9 cellular contexts compared by ENCODE assay signal in the genomic region with DNA sequence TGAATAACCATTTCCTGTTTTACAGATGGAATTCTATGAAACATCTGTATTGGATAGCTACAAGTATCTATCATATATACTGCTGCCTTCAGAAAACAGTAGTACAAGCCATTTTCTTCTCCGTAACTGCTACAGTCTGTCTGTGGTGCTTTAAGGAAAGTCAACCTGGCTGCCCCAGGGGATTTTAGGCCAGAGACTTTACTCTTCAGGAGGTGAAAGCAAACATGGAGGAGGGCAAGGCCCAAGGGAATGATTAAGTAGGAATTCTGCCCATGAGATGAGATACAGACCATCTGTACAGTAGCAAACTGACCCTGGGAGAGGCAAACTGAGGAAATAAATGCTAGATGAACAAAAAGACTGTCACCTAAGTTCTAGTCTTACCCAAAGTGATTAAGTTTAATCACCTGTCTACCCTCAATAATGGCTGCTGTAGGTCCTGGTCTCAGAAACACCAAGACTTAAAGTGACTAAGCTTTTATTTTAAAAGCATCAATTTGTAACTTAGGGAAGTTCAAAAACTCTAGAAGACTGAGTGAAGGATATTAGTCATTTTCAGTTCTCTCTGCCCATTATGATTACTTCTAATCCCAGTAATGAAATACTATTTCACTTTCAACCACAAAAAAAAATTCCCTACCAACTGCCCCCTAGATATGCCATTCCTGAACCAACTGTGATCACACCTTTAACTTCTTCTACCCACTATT. TPM values are rescaled to one million over a fixed set of nuclear protein-coding genes. Genes with fewer than 3 reads are reported as not detected.
A peak's percentile ranks its signal among the peaks of the same experiment; 100 is the strongest.
DNase-seq lines count a peak whose midpoint lies in the region; ATAC-seq and TF ChIP-seq lines count a peak whose summit lies in the region.
"Had no signal": no experiment of that assay in that cellular context is flagged by ENCODE, and none has a peak within 500 bp of the region (broad histone marks: within the 10 kb centered on the region; RNA-seq: fewer than 3 reads in every experiment).

No MANE protein-coding gene starts in this region.

- no peak for TF ChIP-seq POLR2A in GM18505 (IDR thresholded peaks at IDR 0.05; ENCODE audit: borderline replicate concordance, extremely low read depth, insufficient read depth, insufficient read length)

- peak; percentile 82 for ATAC-seq in GM18505 (IDR thresholded peaks at IDR 0.05; ENCODE audit: unreplicated experiment)
- ATAC-seq in GM21717 (IDR thresholded peaks at IDR 0.05; ENCODE audit: unreplicated experiment): peak; percentile 84

- peak; percentile 55 for DNase-seq in LHCN-M2 (ENCODE audit: low read depth)
- DNase-seq in kidney tubule cell (ENCODE audit: low spot score): peak; percentile 64
- no peak for DNase-seq in effector CD8-positive, alpha-beta T cell (lab: John Stamatoyannopoulos, UW)
- DNase-seq in caudate nucleus (lab: John Stamatoyannopoulos, UW): no peak
- DNase-seq in H4 (ENCODE audit: low spot score): no peak
- DNase-seq in activated CD4-positive, CD25-positive, alpha-beta regulatory T cell treated with anti-CD3 and anti-CD28 coated beads, Interleukin-2, amount 50 U/mL, for 72 hours: no peak
- DNase-seq: lower lobe of right lung had no signal

- H3K27ac ChIP-seq in caudate nucleus (ENCODE audit: low read depth, low read length): no peak overlapping the region
- H3K27ac ChIP-seq: lower lobe of right lung had no signal

RNA-seq across cellular contexts. Expression of gene MBD2, which starts 14.8 kb away (rescaled TPM):
- 24.9 and 28.5 TPM in 2 replicates for total RNA-seq in LHCN-M2 (2014; rRNA removed)
- polyA plus RNA-seq in LHCN-M2 (2012): 28.6 TPM
- 25.0 and 494 TPM in 2 replicates for total RNA-seq in H4 (2014; rRNA removed; shearing (Covaris generic))

RNA-seq across cellular contexts. Expression of gene POLI, which starts 59.7 kb away (rescaled TPM):
- 18.8 and 21.2 TPM in 2 replicates for total RNA-seq in LHCN-M2 (2014; rRNA removed)
- polyA plus RNA-seq in LHCN-M2 (2012): 5.5 TPM
- 10.1 and 26.1 TPM in 2 replicates for total RNA-seq in H4 (2014; rRNA removed; shearing (Covaris generic))

Comparison
In these comparisons a context has a peak if more than half of its experiments do, and no peak if none do; other contexts are left out.
1. DNase-seq: peak in LHCN-M2 (single experiment) and kidney tubule cell (single experiment); none in effector CD8-positive, alpha-beta T cell (single experiment), caudate nucleus (0 of 61), H4 (single experiment) and activated CD4-positive, CD25-positive, alpha-beta regulatory T cell treated with anti-CD3 and anti-CD28 coated beads, Interleukin-2, amount 50 U/mL, for 72 hours (single experiment).